Comparison of ENCODE assay signal across 8 cellular contexts in genomic region chr17:40326014-40326831, GRCh38.
DNase-seq lines count a peak whose midpoint lies in the region; TF ChIP-seq lines count a peak whose summit lies in the region.

No MANE protein-coding gene starts in this region.

- H3K36me3 ChIP-seq in effector memory CD4-positive, alpha-beta T cell (ENCODE audit: control insufficient read depth, insufficient read depth, low read length), result peaks cover 4% of the 10 kb centered on the region

- TF ChIP-seq POLR2A in GM19193 (IDR thresholded peaks at IDR 0.05; ENCODE audit: extremely low read depth, insufficient read depth, insufficient read length), result peak; percentile 32

- peak overlapping the region; percentile 52 for H3K4me3 ChIP-seq in effector memory CD4-positive, alpha-beta T cell (ENCODE audit: insufficient read depth, low read depth, low read length, poor library complexity, severe bottlenecking)
- peak overlapping the region in 3 of 7 experiments; percentile 1 to 13 (median 8) for H3K4me3 ChIP-seq in skin epidermis

- DNase-seq in T-helper 2 cell treated with Interferon-gamma antibody and Interleukin-4, amounts not matched to agents 5 μg/mL and 100 μg/mL, for 36 hours (ENCODE audit: low spot score), result peak; percentile 56
- peak; percentile 62 to 67 (median 66) for DNase-seq in effector memory CD4-positive, alpha-beta T cell
- no peak for DNase-seq in caudate nucleus (lab: John Stamatoyannopoulos, UW)
- no peak for DNase-seq in NCI-H774 (lab: John Stamatoyannopoulos, UW)
- DNase-seq in NCI-H1436 treated with DMSO at 0.1 percent for 48 hours (lab: John Stamatoyannopoulos, UW), result no peak
- no peak for DNase-seq in AG08395 (ENCODE audit: low spot score)

- H3K36me3 Mint-ChIP-seq in T-helper 2 cell treated with Interferon-gamma antibody and Interleukin-4, amounts not matched to agents 5 μg/mL and 100 μg/mL, for 36 hours (ENCODE audit: low read depth), result peaks cover 26% of the 10 kb centered on the region

- peak overlapping the region; percentile 98 for H3K27ac ChIP-seq in effector memory CD4-positive, alpha-beta T cell (ENCODE audit: insufficient read depth, low read length, poor library complexity, severe bottlenecking)
- H3K27ac ChIP-seq in skin epidermis, result peak overlapping the region; percentile 20 to 99 (median 95)
- H3K27ac ChIP-seq in caudate nucleus (ENCODE audit: low read depth, low read length), result no peak overlapping the region

- H3K9me3 ChIP-seq in effector memory CD4-positive, alpha-beta T cell (ENCODE audit: control insufficient read depth, low read length), result no peaks in the 10 kb centered on the region

- H3K4me3 Mint-ChIP-seq in T-helper 2 cell treated with Interferon-gamma antibody and Interleukin-4, amounts not matched to agents 5 μg/mL and 100 μg/mL, for 36 hours, result peak overlapping the region; percentile 91

- H3K27me3 Mint-ChIP-seq in T-helper 2 cell treated with Interferon-gamma antibody and Interleukin-4, amounts not matched to agents 5 μg/mL and 100 μg/mL, for 36 hours (ENCODE audit: low read depth), result peaks cover 2% of the 10 kb centered on the region

- peaks cover 89% of the 10 kb centered on the region for H3K4me1 ChIP-seq in effector memory CD4-positive, alpha-beta T cell (ENCODE audit: control insufficient read depth, insufficient read depth, low read length, poor library complexity, severe bottlenecking)

- peaks cover 78% of the 10 kb centered on the region for H3K4me1 Mint-ChIP-seq in T-helper 2 cell treated with Interferon-gamma antibody and Interleukin-4, amounts not matched to agents 5 μg/mL and 100 μg/mL, for 36 hours (ENCODE audit: low read depth)

- no peaks in the 10 kb centered on the region for H3K9me3 Mint-ChIP-seq in T-helper 2 cell treated with Interferon-gamma antibody and Interleukin-4, amounts not matched to agents 5 μg/mL and 100 μg/mL, for 36 hours

- no peaks in the 10 kb centered on the region for H3K27me3 ChIP-seq in effector memory CD4-positive, alpha-beta T cell (replicated peaks; ENCODE audit: control insufficient read depth, insufficient read depth, low read length, poor library complexity, severe bottlenecking)

- peak overlapping the region; percentile 96 for H3K27ac Mint-ChIP-seq in T-helper 2 cell treated with Interferon-gamma antibody and Interleukin-4, amounts not matched to agents 5 μg/mL and 100 μg/mL, for 36 hours

Comparison
In these comparisons a context has a peak if more than half of its experiments do, and no peak if none do; other contexts are left out.
1. DNase-seq: peak in T-helper 2 cell treated with Interferon-gamma antibody and Interleukin-4, amounts not matched to agents 5 μg/mL and 100 μg/mL, for 36 hours (single experiment) and effector memory CD4-positive, alpha-beta T cell (3 of 3); none in caudate nucleus (0 of 61), NCI-H774 (single experiment), NCI-H1436 treated with DMSO at 0.1 percent for 48 hours (single experiment) and AG08395 (single experiment).